ENCODE assay signal across 14 cellular contexts in the genomic region with DNA sequence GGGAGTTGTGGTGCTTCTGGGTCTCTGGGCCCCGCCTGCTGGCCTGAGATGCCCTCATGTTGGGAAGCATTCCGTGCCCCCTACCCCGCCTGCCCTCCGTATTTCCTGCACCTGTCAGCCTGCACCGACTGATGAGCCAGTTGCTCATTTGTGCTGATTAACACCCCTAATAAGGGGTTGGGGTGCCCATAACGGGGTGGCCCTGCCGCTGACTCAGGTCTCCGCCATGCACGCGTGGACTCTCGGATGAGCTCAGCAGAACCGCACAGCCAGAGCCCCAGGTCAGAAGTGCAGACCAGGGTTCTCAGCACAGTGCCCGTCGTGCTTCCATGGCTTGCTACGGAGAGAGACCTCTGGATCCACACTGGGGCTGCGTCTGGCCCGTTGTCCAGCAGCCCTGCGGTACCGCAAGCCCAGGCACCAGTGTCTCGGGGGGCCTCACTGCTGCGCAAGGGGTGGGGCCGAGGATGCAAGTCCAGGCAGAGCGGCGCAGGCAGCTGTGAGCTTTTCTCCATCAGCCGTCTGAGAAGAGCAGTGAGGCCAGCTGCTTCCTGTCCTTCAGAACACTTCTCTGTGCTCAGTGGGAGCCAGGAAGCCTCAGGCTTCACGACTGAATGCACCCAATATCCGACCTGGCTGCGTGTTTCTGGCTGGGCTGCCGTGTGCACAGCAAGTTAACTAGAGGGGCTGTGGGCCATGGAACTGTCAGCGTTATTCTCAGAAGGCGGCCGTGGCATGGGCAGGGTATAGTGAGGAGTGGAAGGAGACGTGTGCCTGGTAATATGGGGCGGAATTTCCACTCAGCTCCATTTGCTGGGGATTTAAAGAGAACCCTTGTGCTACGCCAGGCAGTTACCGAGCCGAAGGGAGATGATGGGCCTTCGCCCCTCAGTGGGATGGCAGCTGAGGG. TPM values are rescaled to one million over a fixed set of nuclear protein-coding genes. Genes with fewer than 3 reads are reported as not detected.
DNase-seq lines count a peak whose midpoint lies in the region; ATAC-seq and TF ChIP-seq lines count a peak whose summit lies in the region.
"Had no signal": no experiment of that assay in that cellular context is flagged by ENCODE, and none has a peak within 500 bp of the region (broad histone marks: within the 10 kb centered on the region; RNA-seq: fewer than 3 reads in every experiment).

No MANE protein-coding gene starts in this region.

- H3K36me3 Mint-ChIP-seq in chondrocyte (ENCODE audit: low read depth) (peaks cover 15% of the 10 kb centered on the region), immature natural killer cell (peaks cover 10 to 22% (median 14%) of the 10 kb centered on the region in 3 donors)
- peaks cover 29% of the 10 kb centered on the region for H3K36me3 Mint-ChIP-seq in activated CD8-positive, alpha-beta T cell treated with anti-CD3 and anti-CD28 coated beads for 36 hours (ENCODE audit: low read depth)

- TF ChIP-seq CTCF in GM10248 (IDR thresholded peaks at IDR 0.05; ENCODE audit: control extremely low read depth, extremely low read depth, low read depth, missing control alignments) (no peak), chondrocyte (IDR thresholded peaks at IDR 0.05) (no peak)
- TF ChIP-seq CTCF in activated CD8-positive, alpha-beta T cell treated with anti-CD3 and anti-CD28 coated beads for 36 hours (IDR thresholded peaks at IDR 0.05), result no peak

- DNase-seq in GM10248 (ENCODE audit: extremely low spot score) (peak; percentile 62), NAMALWA (ENCODE audit: low spot score) (peak; percentile 82), chondrocyte (ENCODE audit: low spot score) (peak; percentile 90), UCSD-AML1 (lab: John Stamatoyannopoulos, UW; ENCODE audit: unreplicated experiment) (no peak), hepatic stellate cell (ENCODE audit: low spot score) (no peak), immature natural killer cell (no peak)
- DNase-seq in activated CD8-positive, alpha-beta T cell treated with anti-CD3 and anti-CD28 coated beads for 36 hours, result no peak
- DNase-seq: Calu3, occipital lobe had no signal

- H3K4me1 Mint-ChIP-seq in chondrocyte (ENCODE audit: low read depth) (peaks cover 34% of the 10 kb centered on the region), immature natural killer cell (peaks cover 0 to 3% of the 10 kb centered on the region in 2 donors)
- H3K4me1 Mint-ChIP-seq in activated CD8-positive, alpha-beta T cell treated with anti-CD3 and anti-CD28 coated beads for 36 hours (ENCODE audit: low read depth), result no peaks in the 10 kb centered on the region

- intact Hi-C loops in activated CD8-positive, alpha-beta T cell treated with anti-CD3 and anti-CD28 coated beads for 36 hours (cut with micrococcal nuclease), result no loop called here

- H3K27ac Mint-ChIP-seq in chondrocyte (ENCODE audit: unreplicated experiment) (peak overlapping the region; percentile 89), immature natural killer cell (peak overlapping the region in 1 of 6 donors; percentile 35)
- no peak overlapping the region for H3K27ac Mint-ChIP-seq in activated CD8-positive, alpha-beta T cell treated with anti-CD3 and anti-CD28 coated beads for 36 hours
- H3K27ac Mint-ChIP-seq: type B pancreatic cell had no signal

- POLR2A ChIA-PET in GM10248 (lab: Yijun Ruan, JAX), result no interaction called here
- POLR2A ChIA-PET in activated CD8-positive, alpha-beta T cell treated with anti-CD3 and anti-CD28 coated beads for 36 hours (lab: Charles Lee), result no interaction called here

- H3K27me3 Mint-ChIP-seq in chondrocyte (ENCODE audit: low read depth) (no peaks in the 10 kb centered on the region), immature natural killer cell (ENCODE audit: low read depth in 3 of 3) (peaks cover 0 to 2% (median 0%) of the 10 kb centered on the region in 3 donors)
- no peaks in the 10 kb centered on the region for H3K27me3 Mint-ChIP-seq in activated CD8-positive, alpha-beta T cell treated with anti-CD3 and anti-CD28 coated beads for 36 hours
- H3K27me3 Mint-ChIP-seq: type B pancreatic cell had no signal

- CTCF ChIA-PET in GM10248 (lab: Yijun Ruan, JAX), result interaction anchor here (1.4 kb wide), 1 partner anchor 64 kb away, joined by 3 read pairs; no protein-coding TSS in a partner anchor
- CTCF ChIA-PET in activated CD8-positive, alpha-beta T cell treated with anti-CD3 and anti-CD28 coated beads for 36 hours (lab: Charles Lee), result no interaction called here

- H3K9me3 Mint-ChIP-seq in chondrocyte (ENCODE audit: low read depth) (no peaks in the 10 kb centered on the region), immature natural killer cell (no peaks in the 10 kb centered on the region)
- H3K9me3 Mint-ChIP-seq in activated CD8-positive, alpha-beta T cell treated with anti-CD3 and anti-CD28 coated beads for 36 hours, result no peaks in the 10 kb centered on the region
- H3K9me3 Mint-ChIP-seq: type B pancreatic cell had no signal

- ATAC-seq in GM21390 (IDR thresholded peaks at IDR 0.05; ENCODE audit: unreplicated experiment), result peak; percentile 67
- ATAC-seq in activated CD8-positive, alpha-beta T cell treated with anti-CD3 and anti-CD28 coated beads for 36 hours, result no peak

- H3K4me3 Mint-ChIP-seq in chondrocyte (ENCODE audit: unreplicated experiment) (no peak overlapping the region), immature natural killer cell (no peak overlapping the region)
- no peak overlapping the region for H3K4me3 Mint-ChIP-seq in activated CD8-positive, alpha-beta T cell treated with anti-CD3 and anti-CD28 coated beads for 36 hours
- H3K4me3 Mint-ChIP-seq: type B pancreatic cell had no signal

RNA-seq across cellular contexts. Expression of a gene that starts 18.6 kb away (rescaled TPM):
- total RNA-seq in chondrocyte, result 22.3 to 28.3 TPM (median 22.6 TPM) in 3 replicates
- 10 to 100 TPM; 14.5 to 19.6 (median 15.3) TPM for polyA plus RNA-seq in immature natural killer cell
- total RNA-seq in activated CD8-positive, alpha-beta T cell treated with anti-CD3 and anti-CD28 coated beads for 36 hours, result 10 to 100 TPM; 36.5 to 40.5 TPM

RNA-seq across cellular contexts. Expression of a gene that starts 18.6 kb away (rescaled TPM):
- total RNA-seq in chondrocyte, result not detected in 3 replicates
- not detected for polyA plus RNA-seq in immature natural killer cell
- not detected for total RNA-seq in activated CD8-positive, alpha-beta T cell treated with anti-CD3 and anti-CD28 coated beads for 36 hours
- total RNA-seq: activated CD8-positive, alpha-beta memory T cell treated with anti-CD3 and anti-CD28 coated beads for 36 hours; Calu3; epithelial cell of proximal tubule; SK-MEL-5 had no signal

RNA-seq across cellular contexts. Expression of a gene that starts 36.9 kb away (rescaled TPM):
- 44.4 to 49.0 TPM (median 48.3 TPM) in 3 replicates for total RNA-seq in chondrocyte
- 10 to 100 TPM; 17.9 to 45.2 (median 24.5) TPM for polyA plus RNA-seq in immature natural killer cell
- 10 to 100 TPM; 23.6 to 24.3 TPM for total RNA-seq in activated CD8-positive, alpha-beta T cell treated with anti-CD3 and anti-CD28 coated beads for 36 hours

RNA-seq across cellular contexts. Expression of a gene that starts 57.9 kb away (rescaled TPM):
- 13.3 to 14.8 TPM (median 13.4 TPM) in 3 replicates for total RNA-seq in chondrocyte
- under 1 TPM in 2 of 3 donors, not detected in 1; 0.39 to 0.68 TPM for polyA plus RNA-seq in immature natural killer cell
- 10 to 100 TPM; 15.3 to 16.1 TPM for total RNA-seq in activated CD8-positive, alpha-beta T cell treated with anti-CD3 and anti-CD28 coated beads for 36 hours

RNA-seq across cellular contexts. Expression of a gene that starts 58.2 kb away (rescaled TPM):
- total RNA-seq in chondrocyte, result 218 to 238 TPM (median 226 TPM) in 3 replicates
- polyA plus RNA-seq in immature natural killer cell, result 100 to 1,000 TPM; 497 to 643 (median 622) TPM
- 100 to 1,000 TPM; 286 to 289 TPM for total RNA-seq in activated CD8-positive, alpha-beta T cell treated with anti-CD3 and anti-CD28 coated beads for 36 hours

Comparison
In these comparisons a context has a peak if more than half of its experiments do, and no peak if none do; other contexts are left out.
1. DNase-seq: peak in GM10248 (single experiment), NAMALWA (single experiment) and chondrocyte (single experiment); none in UCSD-AML1 (single experiment), hepatic stellate cell (single experiment), immature natural killer cell (0 of 3) and activated CD8-positive, alpha-beta T cell treated with anti-CD3 and anti-CD28 coated beads for 36 hours (single experiment).